ENCODE assay signal across 1 cellular context in genomic region chr11:61092280-61092766, GRCh38.
TF ChIP-seq lines count a peak whose summit lies in the region.

No MANE protein-coding gene starts in this region.

TF ChIP-seq in GM23338, 12 proteins besides CTCF, POLR2A, EP300 and RAD21 (continued from another document):
- TF ChIP-seq ZNF462 (CRISPR knock-in tag; IDR thresholded peaks at IDR 0.05) = no peak
